ENCODE assay signal across 10 cellular contexts in genomic region chr1:209879539-209879938, GRCh38. TPM values are rescaled to one million over a fixed set of nuclear protein-coding genes. Genes with fewer than 3 reads are reported as not detected.
DNase-seq lines count a peak whose midpoint lies in the region; ATAC-seq, FAIRE-seq and TF ChIP-seq lines count a peak whose summit lies in the region.
"Had no signal": no experiment of that assay in that cellular context is flagged by ENCODE, and none has a peak within 500 bp of the region (broad histone marks: within the 10 kb centered on the region; RNA-seq: fewer than 3 reads in every experiment).

No MANE protein-coding gene starts in this region.

- TF ChIP-seq CTCF in kidney (IDR thresholded peaks at IDR 0.05; ENCODE audit: borderline replicate concordance, extremely low read depth, insufficient read depth) (no peak), uterus (IDR thresholded peaks at IDR 0.05) (no peak)

- DNase-seq in Ammon's horn (ENCODE audit: low spot score) (peak; percentile 91), NCI-H1417 (lab: John Stamatoyannopoulos, UW) (peak; percentile 23 to 90 (median 80)), SW480 (ENCODE audit: low spot score) (peak; percentile 39), kidney (no peak), T-helper 1 cell (no peak), uterus (no peak)
- DNase-seq: GOT3 had no signal

- H3K4me1 ChIP-seq in kidney (ENCODE audit: control insufficient read depth in 1 of 2, insufficient read depth in 1 of 2, low read depth in 1 of 2, low read length in 2 of 2) (no peaks in the 10 kb centered on the region), uterus (no peaks in the 10 kb centered on the region)
- H3K4me1 ChIP-seq: parathyroid adenoma had no signal

- H3K27ac ChIP-seq in kidney (ENCODE audit: low read depth in 2 of 2, low read length in 2 of 2) (no peak overlapping the region), uterus (no peak overlapping the region)
- H3K27ac ChIP-seq: parathyroid adenoma had no signal

- TF ChIP-seq POLR2A in uterus (IDR thresholded peaks at IDR 0.05), result no peak

- H3K9me3 ChIP-seq in kidney (ENCODE audit: control insufficient read depth in 1 of 2, low read length in 2 of 2), result no peaks in the 10 kb centered on the region
- H3K9me3 ChIP-seq in uterus, result no peaks in the 10 kb centered on the region

- no peak overlapping the region for H3K9ac ChIP-seq in kidney (ENCODE audit: low read length in 2 of 2)
- H3K9ac ChIP-seq: parathyroid adenoma had no signal

- FAIRE-seq in islet of Langerhans (lab: Jason Lieb, UNC) (peak; percentile 51), kidney (lab: Jason Lieb, UNC) (no peak)

- H3K27me3 ChIP-seq in uterus, result no peaks in the 10 kb centered on the region

- intact Hi-C loops in kidney (cut with DNase I) (no loop called here), uterus (cut with DNase I; ENCODE audit: low total_unique reads) (no loop called here)

- H3K4me3 ChIP-seq in kidney (ENCODE audit: low read length in 2 of 2), result no peak overlapping the region
- no peak overlapping the region for H3K4me3 ChIP-seq in uterus

- H3K36me3 ChIP-seq in kidney (ENCODE audit: control insufficient read depth in 1 of 2, insufficient read depth in 2 of 2, low read length in 2 of 2), result no peaks in the 10 kb centered on the region
- H3K36me3 ChIP-seq in uterus, result no peaks in the 10 kb centered on the region

- ATAC-seq in GM21717 (IDR thresholded peaks at IDR 0.05; ENCODE audit: unreplicated experiment), result no peak

RNA-seq across cellular contexts. Expression of gene UTP25, which starts 51.8 kb away (rescaled TPM):
- total RNA-seq in kidney (8.9 TPM), uterus (10 to 100 TPM in 2 of 4 donors, 1 to 10 TPM in 2; 6.8 to 12.4 (median 8.8) TPM)
- polyA plus RNA-seq in kidney (ENCODE audit: insufficient read depth, low read depth, low replicate concordance), result 2.0 TPM

RNA-seq across cellular contexts. Expression of gene SYT14, which starts 58.5 kb away (rescaled TPM):
- 1.3 TPM for total RNA-seq in kidney
- polyA plus RNA-seq in kidney (ENCODE audit: insufficient read depth, low read depth, low replicate concordance), result 0.22 TPM
- 1 to 10 TPM in 1 of 4 donors, under 1 TPM in 1, not detected in 2; under 0.01 to 1.0 TPM for total RNA-seq in uterus

Comparison
In these comparisons a context has a peak if more than half of its experiments do, and no peak if none do; other contexts are left out.
1. DNase-seq: peak in Ammon's horn (single experiment), NCI-H1417 (3 of 3) and SW480 (single experiment); none in kidney (single experiment), T-helper 1 cell (0 of 5) and uterus (0 of 2).